ENCODE assay signal across 1 cellular context in the genomic region with DNA sequence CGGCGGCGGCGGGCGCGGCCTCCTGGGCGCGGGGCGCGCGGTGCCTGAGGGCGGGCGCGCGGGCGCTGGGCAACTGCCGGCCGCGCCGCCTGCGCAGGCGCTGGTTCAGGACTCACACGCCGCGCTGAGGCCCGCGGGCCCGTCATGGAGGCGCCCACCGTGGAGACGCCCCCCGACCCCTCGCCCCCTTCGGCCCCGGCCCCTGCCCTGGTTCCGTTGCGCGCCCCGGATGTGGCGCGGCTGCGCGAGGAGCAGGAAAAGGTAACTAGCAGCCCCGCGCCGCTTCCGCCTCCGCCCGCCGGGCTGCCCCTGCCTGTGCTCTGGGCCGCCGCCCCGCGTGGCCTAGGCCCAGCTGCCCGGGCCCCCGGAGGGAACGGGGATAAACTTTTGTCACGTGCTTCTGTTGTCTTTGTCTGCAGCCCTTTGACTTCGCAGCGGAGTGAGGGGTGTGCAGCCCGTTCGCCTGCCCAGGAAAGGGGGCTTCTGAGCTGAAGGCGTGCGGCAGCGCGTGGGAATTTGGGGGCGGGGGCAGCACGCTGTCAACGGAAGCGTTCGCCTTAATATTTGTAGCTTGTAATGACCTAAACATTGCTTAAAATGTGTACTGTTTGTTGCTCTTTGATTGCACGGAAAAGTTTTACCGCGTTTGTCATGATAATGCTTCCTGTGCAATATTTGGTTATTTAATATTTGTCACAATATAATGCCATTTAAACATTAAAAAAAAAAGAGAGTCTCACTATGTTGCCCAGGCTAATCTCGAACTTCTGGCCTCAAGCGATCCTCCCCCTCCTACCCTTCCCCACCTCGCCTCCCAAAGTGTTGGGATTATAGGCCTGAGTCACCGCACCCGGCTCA.
TF ChIP-seq lines count a peak whose summit lies in the region.

No MANE protein-coding gene starts in this region.

TF ChIP-seq in K562, 482 proteins besides CTCF, POLR2A, EP300 and RAD21 (continued from another document and continues in another):
- TF ChIP-seq, protein P1, sequence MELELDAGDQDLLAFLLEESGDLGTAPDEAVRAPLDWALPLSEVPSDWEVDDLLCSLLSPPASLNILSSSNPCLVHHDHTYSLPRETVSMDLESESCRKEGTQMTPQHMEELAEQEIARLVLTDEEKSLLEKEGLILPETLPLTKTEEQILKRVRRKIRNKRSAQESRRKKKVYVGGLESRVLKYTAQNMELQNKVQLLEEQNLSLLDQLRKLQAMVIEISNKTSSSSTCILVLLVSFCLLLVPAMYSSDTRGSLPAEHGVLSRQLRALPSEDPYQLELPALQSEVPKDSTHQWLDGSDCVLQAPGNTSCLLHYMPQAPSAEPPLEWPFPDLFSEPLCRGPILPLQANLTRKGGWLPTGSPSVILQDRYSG (tag; conservative IDR thresholded peaks at IDR 0.05; ENCODE audit: low read depth): no peak
- TF ChIP-seq, protein P2, sequence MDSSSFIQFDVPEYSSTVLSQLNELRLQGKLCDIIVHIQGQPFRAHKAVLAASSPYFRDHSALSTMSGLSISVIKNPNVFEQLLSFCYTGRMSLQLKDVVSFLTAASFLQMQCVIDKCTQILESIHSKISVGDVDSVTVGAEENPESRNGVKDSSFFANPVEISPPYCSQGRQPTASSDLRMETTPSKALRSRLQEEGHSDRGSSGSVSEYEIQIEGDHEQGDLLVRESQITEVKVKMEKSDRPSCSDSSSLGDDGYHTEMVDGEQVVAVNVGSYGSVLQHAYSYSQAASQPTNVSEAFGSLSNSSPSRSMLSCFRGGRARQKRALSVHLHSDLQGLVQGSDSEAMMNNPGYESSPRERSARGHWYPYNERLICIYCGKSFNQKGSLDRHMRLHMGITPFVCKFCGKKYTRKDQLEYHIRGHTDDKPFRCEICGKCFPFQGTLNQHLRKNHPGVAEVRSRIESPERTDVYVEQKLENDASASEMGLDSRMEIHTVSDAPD (CRISPR knock-in tag; IDR thresholded peaks at IDR 0.05): no peak
- TF ChIP-seq, protein P3, sequence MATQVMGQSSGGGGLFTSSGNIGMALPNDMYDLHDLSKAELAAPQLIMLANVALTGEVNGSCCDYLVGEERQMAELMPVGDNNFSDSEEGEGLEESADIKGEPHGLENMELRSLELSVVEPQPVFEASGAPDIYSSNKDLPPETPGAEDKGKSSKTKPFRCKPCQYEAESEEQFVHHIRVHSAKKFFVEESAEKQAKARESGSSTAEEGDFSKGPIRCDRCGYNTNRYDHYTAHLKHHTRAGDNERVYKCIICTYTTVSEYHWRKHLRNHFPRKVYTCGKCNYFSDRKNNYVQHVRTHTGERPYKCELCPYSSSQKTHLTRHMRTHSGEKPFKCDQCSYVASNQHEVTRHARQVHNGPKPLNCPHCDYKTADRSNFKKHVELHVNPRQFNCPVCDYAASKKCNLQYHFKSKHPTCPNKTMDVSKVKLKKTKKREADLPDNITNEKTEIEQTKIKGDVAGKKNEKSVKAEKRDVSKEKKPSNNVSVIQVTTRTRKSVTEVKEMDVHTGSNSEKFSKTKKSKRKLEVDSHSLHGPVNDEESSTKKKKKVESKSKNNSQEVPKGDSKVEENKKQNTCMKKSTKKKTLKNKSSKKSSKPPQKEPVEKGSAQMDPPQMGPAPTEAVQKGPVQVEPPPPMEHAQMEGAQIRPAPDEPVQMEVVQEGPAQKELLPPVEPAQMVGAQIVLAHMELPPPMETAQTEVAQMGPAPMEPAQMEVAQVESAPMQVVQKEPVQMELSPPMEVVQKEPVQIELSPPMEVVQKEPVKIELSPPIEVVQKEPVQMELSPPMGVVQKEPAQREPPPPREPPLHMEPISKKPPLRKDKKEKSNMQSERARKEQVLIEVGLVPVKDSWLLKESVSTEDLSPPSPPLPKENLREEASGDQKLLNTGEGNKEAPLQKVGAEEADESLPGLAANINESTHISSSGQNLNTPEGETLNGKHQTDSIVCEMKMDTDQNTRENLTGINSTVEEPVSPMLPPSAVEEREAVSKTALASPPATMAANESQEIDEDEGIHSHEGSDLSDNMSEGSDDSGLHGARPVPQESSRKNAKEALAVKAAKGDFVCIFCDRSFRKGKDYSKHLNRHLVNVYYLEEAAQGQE (CRISPR knock-in tag; IDR thresholded peaks at IDR 0.05; ENCODE audit: low read depth): no peak
- TF ChIP-seq, protein P4, sequence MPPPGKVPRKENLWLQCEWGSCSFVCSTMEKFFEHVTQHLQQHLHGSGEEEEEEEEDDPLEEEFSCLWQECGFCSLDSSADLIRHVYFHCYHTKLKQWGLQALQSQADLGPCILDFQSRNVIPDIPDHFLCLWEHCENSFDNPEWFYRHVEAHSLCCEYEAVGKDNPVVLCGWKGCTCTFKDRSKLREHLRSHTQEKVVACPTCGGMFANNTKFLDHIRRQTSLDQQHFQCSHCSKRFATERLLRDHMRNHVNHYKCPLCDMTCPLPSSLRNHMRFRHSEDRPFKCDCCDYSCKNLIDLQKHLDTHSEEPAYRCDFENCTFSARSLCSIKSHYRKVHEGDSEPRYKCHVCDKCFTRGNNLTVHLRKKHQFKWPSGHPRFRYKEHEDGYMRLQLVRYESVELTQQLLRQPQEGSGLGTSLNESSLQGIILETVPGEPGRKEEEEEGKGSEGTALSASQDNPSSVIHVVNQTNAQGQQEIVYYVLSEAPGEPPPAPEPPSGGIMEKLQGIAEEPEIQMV (tag; conservative IDR thresholded peaks at IDR 0.05; ENCODE audit: low read depth): no peak
- TF ChIP-seq MYC (IDR thresholded peaks at IDR 0.05; ENCODE audit: low read depth, low read length) (peak; percentile 91), MYC (CRISPR knock-in tag; IDR thresholded peaks at IDR 0.05; ENCODE audit: borderline replicate concordance, low read depth) (peak; percentile 57; the same call in 1 of the 2 replicates), ZC3H11A (IDR thresholded peaks at IDR 0.05; ENCODE audit: low read depth, low read length) (no peak), ZNF121 (CRISPR knock-in tag; conservative IDR thresholded peaks at IDR 0.05) (peak; percentile 94), ARHGAP35 (IDR thresholded peaks at IDR 0.05; ENCODE audit: partially characterized antibody) (no peak), HNRNPLL (IDR thresholded peaks at IDR 0.05; ENCODE audit: low read depth, low read length, poor library complexity, severe bottlenecking) (peak; percentile 53), EHMT2 (IDR thresholded peaks at IDR 0.05) (no peak), FOXK2 (conservative IDR thresholded peaks at IDR 0.05 in 1 of 2, IDR thresholded peaks at IDR 0.05 in 1 of 2; ENCODE audit: low read depth in 2 of 2) (peak; percentile 56 to 74; a peak in 3 of 4 replicates), U2AF2 (optimal IDR thresholded peaks at IDR 0.05; ENCODE audit: low read depth, low read length) (no peak), BHLHE40 (IDR thresholded peaks at IDR 0.05; ENCODE audit: low read length) (peak; percentile 68), CCNT2 (IDR thresholded peaks at IDR 0.05; ENCODE audit: borderline replicate concordance, extremely low read depth, insufficient read length, low read depth, low read length) (no peak), POLR2H (tag; IDR thresholded peaks at IDR 0.05; ENCODE audit: low read depth) (no peak)
- TF ChIP-seq, protein P5, sequence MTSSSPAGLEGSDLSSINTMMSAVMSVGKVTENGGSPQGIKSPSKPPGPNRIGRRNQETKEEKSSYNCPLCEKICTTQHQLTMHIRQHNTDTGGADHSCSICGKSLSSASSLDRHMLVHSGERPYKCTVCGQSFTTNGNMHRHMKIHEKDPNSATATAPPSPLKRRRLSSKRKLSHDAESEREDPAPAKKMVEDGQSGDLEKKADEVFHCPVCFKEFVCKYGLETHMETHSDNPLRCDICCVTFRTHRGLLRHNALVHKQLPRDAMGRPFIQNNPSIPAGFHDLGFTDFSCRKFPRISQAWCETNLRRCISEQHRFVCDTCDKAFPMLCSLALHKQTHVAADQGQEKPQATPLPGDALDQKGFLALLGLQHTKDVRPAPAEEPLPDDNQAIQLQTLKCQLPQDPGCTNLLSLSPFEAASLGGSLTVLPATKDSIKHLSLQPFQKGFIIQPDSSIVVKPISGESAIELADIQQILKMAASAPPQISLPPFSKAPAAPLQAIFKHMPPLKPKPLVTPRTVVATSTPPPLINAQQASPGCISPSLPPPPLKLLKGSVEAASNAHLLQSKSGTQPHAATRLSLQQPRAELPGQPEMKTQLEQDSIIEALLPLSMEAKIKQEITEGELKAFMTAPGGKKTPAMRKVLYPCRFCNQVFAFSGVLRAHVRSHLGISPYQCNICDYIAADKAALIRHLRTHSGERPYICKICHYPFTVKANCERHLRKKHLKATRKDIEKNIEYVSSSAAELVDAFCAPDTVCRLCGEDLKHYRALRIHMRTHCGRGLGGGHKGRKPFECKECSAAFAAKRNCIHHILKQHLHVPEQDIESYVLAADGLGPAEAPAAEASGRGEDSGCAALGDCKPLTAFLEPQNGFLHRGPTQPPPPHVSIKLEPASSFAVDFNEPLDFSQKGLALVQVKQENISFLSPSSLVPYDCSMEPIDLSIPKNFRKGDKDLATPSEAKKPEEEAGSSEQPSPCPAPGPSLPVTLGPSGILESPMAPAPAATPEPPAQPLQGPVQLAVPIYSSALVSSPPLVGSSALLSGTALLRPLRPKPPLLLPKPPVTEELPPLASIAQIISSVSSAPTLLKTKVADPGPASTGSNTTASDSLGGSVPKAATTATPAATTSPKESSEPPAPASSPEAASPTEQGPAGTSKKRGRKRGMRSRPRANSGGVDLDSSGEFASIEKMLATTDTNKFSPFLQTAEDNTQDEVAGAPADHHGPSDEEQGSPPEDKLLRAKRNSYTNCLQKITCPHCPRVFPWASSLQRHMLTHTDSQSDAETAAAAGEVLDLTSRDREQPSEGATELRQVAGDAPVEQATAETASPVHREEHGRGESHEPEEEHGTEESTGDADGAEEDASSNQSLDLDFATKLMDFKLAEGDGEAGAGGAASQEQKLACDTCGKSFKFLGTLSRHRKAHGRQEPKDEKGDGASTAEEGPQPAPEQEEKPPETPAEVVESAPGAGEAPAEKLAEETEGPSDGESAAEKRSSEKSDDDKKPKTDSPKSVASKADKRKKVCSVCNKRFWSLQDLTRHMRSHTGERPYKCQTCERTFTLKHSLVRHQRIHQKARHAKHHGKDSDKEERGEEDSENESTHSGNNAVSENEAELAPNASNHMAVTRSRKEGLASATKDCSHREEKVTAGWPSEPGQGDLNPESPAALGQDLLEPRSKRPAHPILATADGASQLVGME (CRISPR knock-in tag; IDR thresholded peaks at IDR 0.05): no peak
- TF ChIP-seq, protein P6, sequence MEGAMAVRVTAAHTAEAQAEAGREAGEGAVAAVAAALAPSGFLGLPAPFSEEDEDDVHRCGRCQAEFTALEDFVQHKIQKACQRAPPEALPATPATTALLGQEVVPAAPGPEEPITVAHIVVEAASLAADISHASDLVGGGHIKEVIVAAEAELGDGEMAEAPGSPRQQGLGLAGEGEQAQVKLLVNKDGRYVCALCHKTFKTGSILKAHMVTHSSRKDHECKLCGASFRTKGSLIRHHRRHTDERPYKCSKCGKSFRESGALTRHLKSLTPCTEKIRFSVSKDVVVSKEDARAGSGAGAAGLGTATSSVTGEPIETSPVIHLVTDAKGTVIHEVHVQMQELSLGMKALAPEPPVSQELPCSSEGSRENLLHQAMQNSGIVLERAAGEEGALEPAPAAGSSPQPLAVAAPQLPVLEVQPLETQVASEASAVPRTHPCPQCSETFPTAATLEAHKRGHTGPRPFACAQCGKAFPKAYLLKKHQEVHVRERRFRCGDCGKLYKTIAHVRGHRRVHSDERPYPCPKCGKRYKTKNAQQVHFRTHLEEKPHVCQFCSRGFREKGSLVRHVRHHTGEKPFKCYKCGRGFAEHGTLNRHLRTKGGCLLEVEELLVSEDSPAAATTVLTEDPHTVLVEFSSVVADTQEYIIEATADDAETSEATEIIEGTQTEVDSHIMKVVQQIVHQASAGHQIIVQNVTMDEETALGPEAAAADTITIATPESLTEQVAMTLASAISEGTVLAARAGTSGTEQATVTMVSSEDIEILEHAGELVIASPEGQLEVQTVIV (CRISPR knock-in tag; IDR thresholded peaks at IDR 0.05; ENCODE audit: borderline replicate concordance): no peak
- TF ChIP-seq, protein P7, sequence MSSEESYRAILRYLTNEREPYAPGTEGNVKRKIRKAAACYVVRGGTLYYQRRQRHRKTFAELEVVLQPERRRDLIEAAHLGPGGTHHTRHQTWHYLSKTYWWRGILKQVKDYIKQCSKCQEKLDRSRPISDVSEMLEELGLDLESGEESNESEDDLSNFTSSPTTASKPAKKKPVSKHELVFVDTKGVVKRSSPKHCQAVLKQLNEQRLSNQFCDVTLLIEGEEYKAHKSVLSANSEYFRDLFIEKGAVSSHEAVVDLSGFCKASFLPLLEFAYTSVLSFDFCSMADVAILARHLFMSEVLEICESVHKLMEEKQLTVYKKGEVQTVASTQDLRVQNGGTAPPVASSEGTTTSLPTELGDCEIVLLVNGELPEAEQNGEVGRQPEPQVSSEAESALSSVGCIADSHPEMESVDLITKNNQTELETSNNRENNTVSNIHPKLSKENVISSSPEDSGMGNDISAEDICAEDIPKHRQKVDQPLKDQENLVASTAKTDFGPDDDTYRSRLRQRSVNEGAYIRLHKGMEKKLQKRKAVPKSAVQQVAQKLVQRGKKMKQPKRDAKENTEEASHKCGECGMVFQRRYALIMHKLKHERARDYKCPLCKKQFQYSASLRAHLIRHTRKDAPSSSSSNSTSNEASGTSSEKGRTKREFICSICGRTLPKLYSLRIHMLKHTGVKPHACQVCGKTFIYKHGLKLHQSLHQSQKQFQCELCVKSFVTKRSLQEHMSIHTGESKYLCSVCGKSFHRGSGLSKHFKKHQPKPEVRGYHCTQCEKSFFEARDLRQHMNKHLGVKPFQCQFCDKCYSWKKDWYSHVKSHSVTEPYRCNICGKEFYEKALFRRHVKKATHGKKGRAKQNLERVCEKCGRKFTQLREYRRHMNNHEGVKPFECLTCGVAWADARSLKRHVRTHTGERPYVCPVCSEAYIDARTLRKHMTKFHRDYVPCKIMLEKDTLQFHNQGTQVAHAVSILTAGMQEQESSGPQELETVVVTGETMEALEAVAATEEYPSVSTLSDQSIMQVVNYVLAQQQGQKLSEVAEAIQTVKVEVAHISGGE (CRISPR knock-in tag; IDR thresholded peaks at IDR 0.05): peak in 1 of 3 experiments; percentile 43; a peak in 1 of 6 replicates
- TF ChIP-seq, protein P8, sequence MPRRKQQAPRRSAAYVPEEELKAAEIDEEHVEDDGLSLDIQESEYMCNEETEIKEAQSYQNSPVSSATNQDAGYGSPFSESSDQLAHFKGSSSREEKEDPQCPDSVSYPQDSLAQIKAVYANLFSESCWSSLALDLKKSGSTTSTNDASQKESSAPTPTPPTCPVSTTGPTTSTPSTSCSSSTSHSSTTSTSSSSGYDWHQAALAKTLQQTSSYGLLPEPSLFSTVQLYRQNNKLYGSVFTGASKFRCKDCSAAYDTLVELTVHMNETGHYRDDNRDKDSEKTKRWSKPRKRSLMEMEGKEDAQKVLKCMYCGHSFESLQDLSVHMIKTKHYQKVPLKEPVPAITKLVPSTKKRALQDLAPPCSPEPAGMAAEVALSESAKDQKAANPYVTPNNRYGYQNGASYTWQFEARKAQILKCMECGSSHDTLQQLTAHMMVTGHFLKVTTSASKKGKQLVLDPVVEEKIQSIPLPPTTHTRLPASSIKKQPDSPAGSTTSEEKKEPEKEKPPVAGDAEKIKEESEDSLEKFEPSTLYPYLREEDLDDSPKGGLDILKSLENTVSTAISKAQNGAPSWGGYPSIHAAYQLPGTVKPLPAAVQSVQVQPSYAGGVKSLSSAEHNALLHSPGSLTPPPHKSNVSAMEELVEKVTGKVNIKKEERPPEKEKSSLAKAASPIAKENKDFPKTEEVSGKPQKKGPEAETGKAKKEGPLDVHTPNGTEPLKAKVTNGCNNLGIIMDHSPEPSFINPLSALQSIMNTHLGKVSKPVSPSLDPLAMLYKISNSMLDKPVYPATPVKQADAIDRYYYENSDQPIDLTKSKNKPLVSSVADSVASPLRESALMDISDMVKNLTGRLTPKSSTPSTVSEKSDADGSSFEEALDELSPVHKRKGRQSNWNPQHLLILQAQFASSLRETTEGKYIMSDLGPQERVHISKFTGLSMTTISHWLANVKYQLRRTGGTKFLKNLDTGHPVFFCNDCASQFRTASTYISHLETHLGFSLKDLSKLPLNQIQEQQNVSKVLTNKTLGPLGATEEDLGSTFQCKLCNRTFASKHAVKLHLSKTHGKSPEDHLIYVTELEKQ (CRISPR knock-in tag; IDR thresholded peaks at IDR 0.05): no peak
